21 cellular contexts compared by ENCODE assay signal in the genomic region with DNA sequence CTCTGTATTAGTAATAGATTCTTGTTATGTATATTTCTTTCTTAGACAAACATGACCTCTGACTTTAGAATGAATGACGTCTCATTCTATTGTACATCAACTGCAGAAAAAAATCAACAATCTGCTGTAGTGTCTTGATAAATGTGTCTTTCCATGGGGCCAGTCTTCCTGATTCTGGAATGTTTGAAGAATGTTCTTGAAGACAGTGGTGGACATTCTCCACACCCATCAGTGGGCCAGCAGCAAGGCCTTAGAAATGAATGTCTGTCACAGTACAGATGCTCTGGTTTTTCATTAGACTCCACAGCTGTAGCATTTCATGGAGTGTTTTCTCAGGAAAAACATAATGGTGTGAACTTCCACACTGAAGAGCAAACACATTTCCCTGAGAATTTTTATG.
A peak's percentile ranks its signal among the peaks of the same experiment; 100 is the strongest.
DNase-seq lines count a peak whose midpoint lies in the region; ATAC-seq and TF ChIP-seq lines count a peak whose summit lies in the region.
"Had no signal": no experiment of that assay in that cellular context is flagged by ENCODE, and none has a peak within 500 bp of the region (broad histone marks: within the 10 kb centered on the region; RNA-seq: fewer than 3 reads in every experiment).

No MANE protein-coding gene starts in this region.

- no peak overlapping the region for H3K4me3 ChIP-seq in fibroblast of pulmonary artery (replicated peaks; ENCODE audit: low read depth, low read length)

- no peaks in the 10 kb centered on the region for H3K27me3 Mint-ChIP-seq in osteocyte (ENCODE audit: unreplicated experiment)

- H3K36me3 Mint-ChIP-seq in osteocyte (ENCODE audit: unreplicated experiment): no peaks in the 10 kb centered on the region
- H3K36me3 Mint-ChIP-seq: CD14-positive monocyte; CD8-positive, alpha-beta memory T cell had no signal

- intact Hi-C loops in cardiac septum (cut with DNase I): no loop called here
- intact Hi-C loops in sciatic nerve (cut with DNase I): no loop called here

- peaks cover 53% of the 10 kb centered on the region for H3K4me1 Mint-ChIP-seq in osteocyte (ENCODE audit: unreplicated experiment)
- H3K4me1 Mint-ChIP-seq: CD14-positive monocyte; CD8-positive, alpha-beta memory T cell had no signal

- no peaks in the 10 kb centered on the region for H3K9me3 Mint-ChIP-seq in osteocyte (ENCODE audit: unreplicated experiment)
- H3K9me3 Mint-ChIP-seq: CD14-positive monocyte had no signal

- DNase-seq in EL (peak; percentile 21), amniotic epithelial cell (ENCODE audit: low read depth) (peak; percentile 29), fibroblast of pulmonary artery (ENCODE audit: low read depth) (peak; percentile 17), osteocyte (ENCODE audit: extremely low spot score, unreplicated experiment) (no peak), DMS 273 (lab: John Stamatoyannopoulos, UW; ENCODE audit: unreplicated experiment) (no peak), middle frontal gyrus (ENCODE audit: extremely low spot score, low spot score) (no peak), cardiac septum (ENCODE audit: low spot score) (no peak), sciatic nerve (ENCODE audit: low spot score) (no peak)
- DNase-seq: BE2C; CD8-positive, alpha-beta memory T cell; DND-41; Karpas-422; NCI-H1105 treated with DMSO at 0.1 percent for 48 hours; NCI-H146; NCI-H2029; NCI-H446; NCI-H526; NCI-H82; NK-92 treated with Interleukin-12 subunit alpha and Interleukin-12 subunit beta, amount 100 ng/mL, for 24 hours; SHP77 had no signal

- TF ChIP-seq CTCF in fibroblast of pulmonary artery (IDR thresholded peaks at IDR 0.05; ENCODE audit: low read length, missing control alignments) (no peak), osteocyte (IDR thresholded peaks at IDR 0.05) (no peak)

- no peak overlapping the region for H3K4me3 Mint-ChIP-seq in osteocyte (ENCODE audit: unreplicated experiment)
- H3K4me3 Mint-ChIP-seq: CD14-positive monocyte; CD8-positive, alpha-beta memory T cell had no signal

- ATAC-seq in sciatic nerve: no peak

- peak overlapping the region; percentile 73 for H3K27ac Mint-ChIP-seq in osteocyte (ENCODE audit: unreplicated experiment)
- H3K27ac Mint-ChIP-seq: CD14-positive monocyte; CD8-positive, alpha-beta memory T cell had no signal

Comparison
In these comparisons a context has a peak if more than half of its experiments do, and no peak if none do; other contexts are left out.
1. DNase-seq: peak in EL (single experiment), amniotic epithelial cell (single experiment) and fibroblast of pulmonary artery (single experiment); none in osteocyte (single experiment), DMS 273 (single experiment), middle frontal gyrus (single experiment), cardiac septum (single experiment) and sciatic nerve (single experiment).